In the genomic region with DNA sequence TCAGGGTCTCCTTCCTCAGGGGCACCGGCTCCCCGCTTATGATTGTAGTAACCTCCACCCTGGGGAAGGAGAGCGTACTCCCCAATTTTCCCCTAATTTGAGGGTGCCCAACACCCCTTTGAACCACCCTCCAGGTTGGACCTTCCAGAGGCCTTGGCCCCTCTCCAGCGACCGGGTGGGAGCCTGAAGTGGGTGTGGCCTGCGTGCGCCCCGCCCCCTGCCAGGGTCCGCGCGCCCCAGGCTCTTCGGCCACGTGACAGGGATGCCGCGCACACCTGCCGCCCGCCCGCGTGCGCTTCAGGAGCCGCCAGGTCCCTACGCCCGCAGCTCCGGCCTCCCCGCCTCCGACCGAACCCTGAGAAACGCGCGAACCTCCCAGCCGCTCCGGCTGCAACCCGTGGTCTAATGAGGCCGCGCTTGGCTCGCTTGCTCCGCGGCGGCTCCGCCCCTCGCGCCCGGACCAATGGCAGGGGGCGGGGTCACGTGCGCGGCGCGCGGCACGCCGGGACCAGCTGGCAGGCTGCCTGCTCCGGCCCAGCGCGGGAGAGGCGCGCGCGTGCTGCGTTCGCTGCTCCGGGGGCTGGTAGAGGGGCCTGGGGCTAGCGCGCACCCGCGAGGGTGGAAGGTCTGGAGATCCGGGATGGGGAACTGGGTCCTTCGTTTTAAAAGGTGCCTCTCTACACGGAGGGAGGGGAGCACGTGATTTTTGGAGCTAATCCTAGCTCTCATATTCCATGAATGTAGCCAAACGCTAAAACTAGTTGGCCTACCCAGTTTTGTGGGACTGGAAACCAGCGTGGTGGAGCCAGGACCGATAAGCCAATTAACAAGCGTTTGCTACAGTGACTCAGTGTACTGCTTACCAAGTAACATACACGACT, we compare ENCODE assay signal across 8 cellular contexts. TPM values are rescaled to one million over a fixed set of nuclear protein-coding genes. Genes with fewer than 3 reads are reported as not detected.
A peak's percentile ranks its signal among the peaks of the same experiment; 100 is the strongest.
DNase-seq lines count a peak whose midpoint lies in the region; ATAC-seq and TF ChIP-seq lines count a peak whose summit lies in the region.

Gene FOXRED2 (minus strand): TSS at position 404 of the 881 bp plus-strand sequence. CDS start 618 bp downstream, outside the sequence.

- ATAC-seq in HG02759 (IDR thresholded peaks at IDR 0.05; ENCODE audit: unreplicated experiment) (peak; percentile 91), HG02870 (IDR thresholded peaks at IDR 0.05; ENCODE audit: unreplicated experiment) (no peak)

- peak within 1 kb of the TSS; percentile 58 for H3K4me3 ChIP-seq in GM12864 (ENCODE audit: low read depth, low read length)
- H3K4me3 ChIP-seq in ascending aorta: peak within 1 kb of the TSS; percentile 70 to 71

- peak; percentile 39 for DNase-seq in GM12864 (ENCODE audit: low read depth)
- peak; percentile 84 to 91 for DNase-seq in NCI-H1930 (lab: John Stamatoyannopoulos, UW)
- DNase-seq in T-helper 22 cell (ENCODE audit: low read depth): peak; percentile 75
- DNase-seq in ascending aorta (ENCODE audit: low spot score in 2 of 2): peak; percentile 43 to 92
- peak; percentile 94 for DNase-seq in hepatic stellate cell (ENCODE audit: low spot score)
- DNase-seq in retina: peak; percentile 96

- intact Hi-C loops in ascending aorta (cut with DNase I): no loop called here

- peak within 1 kb of the TSS; percentile 76 to 87 for H3K27ac ChIP-seq in ascending aorta

- TF ChIP-seq CTCF in GM12864 (IDR thresholded peaks at IDR 0.05; ENCODE audit: low read depth, low read length, missing control alignments) (no peak), ascending aorta (IDR thresholded peaks at IDR 0.05) (no peak)

- H3K4me1 ChIP-seq in ascending aorta: peaks cover 6 to 13% of the 10 kb centered on the region in 2 donors

- H3K9me3 ChIP-seq in ascending aorta: no peaks in the 10 kb centered on the region

- H3K36me3 ChIP-seq in ascending aorta: peaks cover 17 to 23% of the 10 kb centered on the region in 2 donors

- H3K27me3 ChIP-seq in ascending aorta: no peaks in the 10 kb centered on the region

RNA-seq across cellular contexts. Expression of gene FOXRED2, which starts in this region (rescaled TPM):
- total RNA-seq in ascending aorta: 25.9 TPM

Comparison
In these comparisons a context has a peak if more than half of its experiments do, and no peak if none do; other contexts are left out.
1. DNase-seq: peak in every context shown above with its lines; median percentile 96 in retina; 94 in hepatic stellate cell; 88 in NCI-H1930; 75 in T-helper 22 cell; 68 in ascending aorta; 39 in GM12864.